8 cellular contexts compared by ENCODE assay signal in genomic region chr4:113683143-113683542, GRCh38.
DNase-seq lines count a peak whose midpoint lies in the region; ATAC-seq and TF ChIP-seq lines count a peak whose summit lies in the region.

No MANE protein-coding gene starts in this region.

- H3K4ac ChIP-seq in neuronal stem cell (ENCODE audit: low read length), result no peak overlapping the region

- H2BK120ac ChIP-seq in neuronal stem cell (ENCODE audit: low read depth, low read length), result no peak overlapping the region

- H3K23ac ChIP-seq in neuronal stem cell (ENCODE audit: low read depth, low read length, poor library complexity), result no peak overlapping the region

- H3K27me3 ChIP-seq in mammary epithelial cell (ENCODE audit: insufficient read depth, low read length) (no peaks in the 10 kb centered on the region), neuronal stem cell (ENCODE audit: control insufficient read depth in 3 of 3, insufficient read depth in 3 of 3, low read depth in 1 of 3, low read length in 3 of 3) (no peaks in the 10 kb centered on the region)

- H3K4me1 Mint-ChIP-seq in T-helper 17 cell, result peaks cover 33% of the 10 kb centered on the region

- no peak for TF ChIP-seq CTCF in mammary epithelial cell (conservative IDR thresholded peaks at IDR 0.05 in 1 of 2, IDR thresholded peaks at IDR 0.05 in 1 of 2; ENCODE audit: extremely low read depth in 1 of 2, insufficient read depth in 1 of 2, low read depth in 1 of 2, low read length in 2 of 2)

- H2AFZ ChIP-seq in mammary epithelial cell (ENCODE audit: low read depth, low read length), result no peak overlapping the region
- H2AFZ ChIP-seq in neuronal stem cell (ENCODE audit: low read length), result no peak overlapping the region

- no peak overlapping the region for H2BK5ac ChIP-seq in neuronal stem cell (ENCODE audit: low read length)

- H3K79me1 ChIP-seq in neuronal stem cell (ENCODE audit: low read depth, low read length), result peaks cover 2% of the 10 kb centered on the region

- no peak overlapping the region for H3K4me3 ChIP-seq in mammary epithelial cell (replicated peaks in 1 of 3; ENCODE audit: insufficient read depth in 1 of 3, low read depth in 2 of 3, low read length in 3 of 3)
- no peak overlapping the region for H3K4me3 ChIP-seq in neuronal stem cell (ENCODE audit: low read length in 2 of 2)

- no peak overlapping the region for H2BK12ac ChIP-seq in neuronal stem cell (ENCODE audit: low read length)

- no peak overlapping the region for H3K18ac ChIP-seq in neuronal stem cell (ENCODE audit: low read length)

- CTCF ChIA-PET in mammary epithelial cell (lab: Charles Lee; ENCODE audit: low non-redundant PET), result no interaction called here

- H3K9ac ChIP-seq in mammary epithelial cell (ENCODE audit: insufficient read depth, low read length) (no peak overlapping the region), neuronal stem cell (ENCODE audit: low read depth, low read length, poor library complexity) (no peak overlapping the region)

- H4K8ac ChIP-seq in neuronal stem cell (ENCODE audit: low read depth, low read length), result no peak overlapping the region

- no peak overlapping the region for H2BK15ac ChIP-seq in neuronal stem cell (ENCODE audit: low read length)

- no peaks in the 10 kb centered on the region for H3K36me3 Mint-ChIP-seq in T-helper 17 cell (ENCODE audit: low read depth)

- in situ Hi-C loops in mammary epithelial cell (cut with MboI; ENCODE audit: low sequenced_read_pairs in 2 of 2), result no loop called here

- no peak overlapping the region for H3K14ac ChIP-seq in neuronal stem cell (ENCODE audit: low read length)

- no peak overlapping the region for H2AK5ac ChIP-seq in neuronal stem cell (ENCODE audit: low read depth, low read length)

- H3K4me1 ChIP-seq in mammary epithelial cell (ENCODE audit: insufficient read depth, low read length) (peaks cover 4% of the 10 kb centered on the region), neuronal stem cell (ENCODE audit: control insufficient read depth in 2 of 2, insufficient read depth in 1 of 2, low read depth in 1 of 2, low read length in 2 of 2) (no peaks in the 10 kb centered on the region)

- H3K36me3 ChIP-seq in mammary epithelial cell (ENCODE audit: insufficient read depth, low read length) (no peaks in the 10 kb centered on the region), neuronal stem cell (replicated peaks in 1 of 2; ENCODE audit: control insufficient read depth in 2 of 2, insufficient read depth in 2 of 2, low read length in 2 of 2) (no peaks in the 10 kb centered on the region)

- H3K9me3 ChIP-seq in T-helper 17 cell (ENCODE audit: control insufficient read depth, low read length, poor library complexity, severe bottlenecking) (peaks cover 6% of the 10 kb centered on the region), mammary epithelial cell (replicated peaks; ENCODE audit: insufficient read depth, low read length) (no peaks in the 10 kb centered on the region), neuronal stem cell (replicated peaks in 1 of 2; ENCODE audit: control insufficient read depth in 2 of 2, insufficient read depth in 1 of 2, low read depth in 1 of 2, low read length in 2 of 2) (peaks cover 0 to 2% of the 10 kb centered on the region in 2 donors)

- no peaks in the 10 kb centered on the region for H3K27me3 Mint-ChIP-seq in T-helper 17 cell

- DNase-seq in NCI-H1417 (lab: John Stamatoyannopoulos, UW) (peak; percentile 31 to 75 (median 45)), NCI-H1417 treated with DMSO at 0.1 percent for 48 hours (lab: John Stamatoyannopoulos, UW) (no peak), T-helper 17 cell (peak in 2 of 3 donors; percentile 31 to 34), mammary epithelial cell (peak; percentile 45), neuronal stem cell (ENCODE audit: low spot score) (no peak), HT-29 (ENCODE audit: low spot score) (no peak)
- peak; percentile 28 for DNase-seq in stimulated activated CD8-positive, alpha-beta memory T cell treated with anti-CD3 and anti-CD28 coated beads, Interleukin-12 subunit alpha, Interleukin-12 subunit beta, amount 100 ng/mL, for 1 hour (ENCODE audit: low read depth)

- no TSS peak for BruUV-seq in mammary epithelial cell (replicated peaks; lab: Mats Ljungman, UMichigan)

- H3K27ac Mint-ChIP-seq in T-helper 17 cell, result peak overlapping the region; percentile 96

- 100% methylated on average over 3 of the region's 3 CpGs for WGBS in mammary epithelial cell (ENCODE audit: low coverage, missing lambda C conversion rate)
- no CpG with 5 or more reads among the region's 3 CpGs for WGBS in neuronal stem cell (ENCODE audit: extremely low coverage in 2 of 2, insufficient read length in 2 of 2, insufficient replicate concordance in 1 of 2), 2 donors

- H3K4me2 ChIP-seq in mammary epithelial cell (ENCODE audit: insufficient read depth, low read depth, low read length) (no peak overlapping the region), neuronal stem cell (ENCODE audit: insufficient read depth, low read length, poor library complexity, severe bottlenecking) (no peak overlapping the region)

- no peak overlapping the region for H3K27ac ChIP-seq in mammary epithelial cell (ENCODE audit: insufficient read depth, low read depth, low read length)
- no peak overlapping the region for H3K27ac ChIP-seq in neuronal stem cell (replicated peaks; ENCODE audit: low read length)

- H4K91ac ChIP-seq in neuronal stem cell (ENCODE audit: low read depth, low read length, poor library complexity), result no peak overlapping the region

- ATAC-seq in HG03095 (IDR thresholded peaks at IDR 0.05; ENCODE audit: unreplicated experiment), result peak; percentile 99
- ATAC-seq in T-helper 17 cell, result peak; percentile 97

- intact Hi-C loops in mammary epithelial cell (cut with micrococcal nuclease), result no loop called here

- dilution Hi-C loops in mammary epithelial cell (cut with HindIII; ENCODE audit: low sequenced_read_pairs), result no loop called here

- H3K4me3 Mint-ChIP-seq in T-helper 17 cell, result peak overlapping the region; percentile 80

- H4K20me1 ChIP-seq in mammary epithelial cell (ENCODE audit: insufficient read depth, low read length), result no peaks in the 10 kb centered on the region

- no peaks in the 10 kb centered on the region for H3K79me2 ChIP-seq in mammary epithelial cell (ENCODE audit: insufficient read depth, low read length)

Comparison
In these comparisons a context has a peak if more than half of its experiments do, and no peak if none do; other contexts are left out.
1. DNase-seq: peak in NCI-H1417 (3 of 3), T-helper 17 cell (2 of 3), mammary epithelial cell (single experiment) and stimulated activated CD8-positive, alpha-beta memory T cell treated with anti-CD3 and anti-CD28 coated beads, Interleukin-12 subunit alpha, Interleukin-12 subunit beta, amount 100 ng/mL, for 1 hour (single experiment); none in NCI-H1417 treated with DMSO at 0.1 percent for 48 hours (single experiment), neuronal stem cell (single experiment) and HT-29 (single experiment).